In genomic region chr6:75286955-75287354, GRCh38 we compare ENCODE assay signal across 19 cellular contexts. TPM values are rescaled to one million over a fixed set of nuclear protein-coding genes. Genes with fewer than 3 reads are reported as not detected.
DNase-seq lines count a peak whose midpoint lies in the region; ATAC-seq, FAIRE-seq and TF ChIP-seq lines count a peak whose summit lies in the region.
"Had no signal": no experiment of that assay in that cellular context is flagged by ENCODE, and none has a peak within 500 bp of the region (broad histone marks: within the 10 kb centered on the region; RNA-seq: fewer than 3 reads in every experiment).

No MANE protein-coding gene starts in this region.

- H3K4me2 ChIP-seq in IMR-90 (ENCODE audit: low read depth, low read length): no peak overlapping the region
- peak overlapping the region; percentile 52 for H3K4me2 ChIP-seq in GM12878 (ENCODE audit: control insufficient read depth, insufficient read depth)

- no CpG with 5 or more reads among the region's 2 CpGs for WGBS in IMR-90 (ENCODE audit: extremely low coverage in 2 of 2, insufficient read length in 1 of 2), 2 experiments
- 96% methylated on average over 2 of the region's 2 CpGs for WGBS in GM12878 (ENCODE audit: insufficient coverage, insufficient replicate concordance, low lambda C conversion rate, missing lambda C conversion rate)
- WGBS in prostate gland: 98% methylated on average over 2 of the region's 2 CpGs

- H3K14ac ChIP-seq in IMR-90 (replicated peaks; ENCODE audit: low read depth, low read length): no peak overlapping the region

- TF ChIP-seq RAD21 in IMR-90 (IDR thresholded peaks at IDR 0.05; ENCODE audit: low read length) (no peak), GM12878 (IDR thresholded peaks at IDR 0.05; ENCODE audit: insufficient read depth, low read depth, low read length) (no peak)

- H4K8ac ChIP-seq in IMR-90 (ENCODE audit: low read depth in 2 of 2, low read length in 2 of 2): no peak overlapping the region

- RAD21 ChIA-PET in GM12878 (lab: Charles Lee; ENCODE audit: unreplicated experiment): interaction anchor here (0.5 to 1.9 kb wide), 2 partner anchors 10 to 129 kb away, joined by 3 to 5 read pairs (median 4); no protein-coding TSS in a partner anchor

- no peak overlapping the region for H3K4me3 Mint-ChIP-seq in activated T-cell treated with anti-CD3 and anti-CD28 coated beads, Interleukin-2, amount 50 U/mL, for 24 hours
- H3K4me3 Mint-ChIP-seq in osteocyte (ENCODE audit: unreplicated experiment): peak overlapping the region; percentile 28

- peaks cover 0 to 9% of the 10 kb centered on the region in 2 experiments; a peak in 2 of 4 replicates for H3K79me1 ChIP-seq in IMR-90 (ENCODE audit: low read depth in 1 of 2, low read length in 2 of 2)

- in situ Hi-C loops in IMR-90 (cut with MboI; ENCODE audit: low sequenced_read_pairs) (no loop called here), GM12878 (cut with MboI) (loop anchor here (10.0 kb wide), 1 partner anchor 468 kb away; no protein-coding TSS in a partner anchor)

- H2BK120ac ChIP-seq in IMR-90 (ENCODE audit: low read depth, low read length): no peak overlapping the region

- BruUV-seq in IMR-90 (replicated peaks; lab: Mats Ljungman, UMichigan): no TSS peak
- no TSS peak for BruUV-seq in GM12878 (replicated peaks; lab: Mats Ljungman, UMichigan)

- peaks cover 27% of the 10 kb centered on the region for H3K36me3 Mint-ChIP-seq in activated T-cell treated with anti-CD3 and anti-CD28 coated beads, Interleukin-2, amount 50 U/mL, for 24 hours (ENCODE audit: low read depth)
- H3K36me3 Mint-ChIP-seq in osteocyte (ENCODE audit: unreplicated experiment): no peaks in the 10 kb centered on the region

- H2AK5ac ChIP-seq in IMR-90 (ENCODE audit: low read depth, low read length): no peak overlapping the region

- no peak overlapping the region for H2BK15ac ChIP-seq in IMR-90 (ENCODE audit: low read depth, low read length)

- H3K27me3 Mint-ChIP-seq in activated T-cell treated with anti-CD3 and anti-CD28 coated beads, Interleukin-2, amount 50 U/mL, for 24 hours: no peaks in the 10 kb centered on the region
- H3K27me3 Mint-ChIP-seq in osteocyte (ENCODE audit: unreplicated experiment): no peaks in the 10 kb centered on the region

- SMC1A ChIA-PET in GM12878 (lab: Charles Lee; ENCODE audit: uncharacterized antibody, unreplicated experiment): interaction anchor here (1.2 to 12.7 kb wide), 2 partner anchors 8 to 17 kb away, joined by 5 to 196 read pairs; no protein-coding TSS in a partner anchor

- H3K4ac ChIP-seq in IMR-90 (ENCODE audit: low read depth, low read length): no peak overlapping the region

- H2AK9ac ChIP-seq in IMR-90 (replicated peaks; ENCODE audit: low read depth, low read length, poor library complexity): no peak overlapping the region

- TF ChIP-seq CTCF in IMR-90 (conservative IDR thresholded peaks at IDR 0.05; ENCODE audit: low read depth, low read length) (no peak), GM12878 (IDR thresholded peaks at IDR 0.05 in 2 of 3, conservative IDR thresholded peaks at IDR 0.05 in 1 of 3; ENCODE audit: control insufficient read depth in 2 of 3, extremely low read depth in 1 of 3, insufficient read depth in 1 of 3, low read depth in 3 of 3, low read length in 3 of 3) (no peak), osteocyte (IDR thresholded peaks at IDR 0.05) (no peak), prostate gland (IDR thresholded peaks at IDR 0.05) (no peak)

- H3K27ac ChIP-seq in IMR-90 (ENCODE audit: insufficient read depth, low read length) (no peak overlapping the region), GM12878 (ENCODE audit: control insufficient read depth, insufficient read depth) (0 out of 2 replicates have a peak overlapping the region, but pooled peaks have one; percentile 20), prostate gland (no peak overlapping the region)
- H3K27ac ChIP-seq: ovary, upper lobe of left lung had no signal

- H3K36me3 ChIP-seq in IMR-90 (ENCODE audit: control insufficient read depth, insufficient read depth, low read length) (no peaks in the 10 kb centered on the region), GM12878 (ENCODE audit: control insufficient read depth in 2 of 2, insufficient read depth in 2 of 2, low read length in 1 of 2) (0 out of 4 replicates have a peak, but pooled peaks cover 0 to 3% of the 10 kb centered on the region in 2 experiments), prostate gland (no peaks in the 10 kb centered on the region)
- H3K36me3 ChIP-seq: ovary, upper lobe of left lung had no signal

- no peak overlapping the region for H3K4me3 ChIP-seq in IMR-90 (ENCODE audit: insufficient read depth, low read depth, low read length)
- H3K4me3 ChIP-seq in GM12878: peak overlapping the region; percentile 74
- no peak overlapping the region for H3K4me3 ChIP-seq in prostate gland
- H3K4me3 ChIP-seq: ovary, upper lobe of left lung had no signal

- H2BK20ac ChIP-seq in IMR-90 (ENCODE audit: low read depth, low read length): no peak overlapping the region

- no peak for DNase-seq in activated T-cell treated with anti-CD3 and anti-CD28 coated beads, Interleukin-2, amount 50 U/mL, for 24 hours
- DNase-seq in activated T-cell treated with anti-CD3 and anti-CD28 coated beads, Interleukin-2, amount 50 U/mL, for 1 hour: no peak
- DNase-seq in IMR-90 (no peak), GM12878 (ENCODE audit: low read depth, low spot score) (no peak), osteocyte (ENCODE audit: extremely low spot score, unreplicated experiment) (no peak), prostate gland (ENCODE audit: low spot score) (no peak)
- DNase-seq: ACHN; activated effector memory CD4-positive, alpha-beta T cell treated with Interleukin-2 at 50 U/mL for 16 hours; COR-L47; GF-D8; H7; NCI-H82; ovary; small intestine; stimulated activated naive CD4-positive, alpha-beta T cell; T-helper 2 cell; upper lobe of left lung had no signal

- no peak for TF ChIP-seq EP300 in GM12878 (IDR thresholded peaks at IDR 0.05; ENCODE audit: borderline replicate concordance in 1 of 2, control insufficient read depth in 1 of 2, low read depth in 2 of 2, low read length in 2 of 2)

- H3K18ac ChIP-seq in IMR-90 (ENCODE audit: low read depth, low read length): no peak overlapping the region

- POLR2A ChIA-PET in IMR-90 (lab: Charles Lee; ENCODE audit: unreplicated experiment) (no interaction called here), GM12878 (lab: Charles Lee) (no interaction called here)

- peak overlapping the region; percentile 10 for H3K27ac Mint-ChIP-seq in activated T-cell treated with anti-CD3 and anti-CD28 coated beads, Interleukin-2, amount 50 U/mL, for 24 hours
- H3K27ac Mint-ChIP-seq in osteocyte (ENCODE audit: unreplicated experiment): no peak overlapping the region

- peaks cover 62% of the 10 kb centered on the region for H3K79me2 ChIP-seq in GM12878 (ENCODE audit: control insufficient read depth, insufficient read depth, low read length)

- H3K4me1 ChIP-seq in IMR-90 (ENCODE audit: control insufficient read depth, insufficient read depth, low read length): no peaks in the 10 kb centered on the region
- H3K4me1 ChIP-seq in GM12878 (ENCODE audit: control insufficient read depth, insufficient read depth, low read length): no peaks in the 10 kb centered on the region
- H3K4me1 ChIP-seq in prostate gland (replicated peaks): no peaks in the 10 kb centered on the region

- H3K9ac ChIP-seq in IMR-90 (ENCODE audit: low read depth, low read length) (no peak overlapping the region), GM12878 (ENCODE audit: control insufficient read depth, insufficient read depth, low read length) (no peak overlapping the region)

- no peaks in the 10 kb centered on the region for H3K9me3 Mint-ChIP-seq in activated T-cell treated with anti-CD3 and anti-CD28 coated beads, Interleukin-2, amount 50 U/mL, for 24 hours
- H3K9me3 Mint-ChIP-seq in osteocyte (ENCODE audit: unreplicated experiment): no peaks in the 10 kb centered on the region

- intact Hi-C loops in IMR-90 (cut with micrococcal nuclease): loop anchor here (10.0 kb wide), 1 partner anchor 468 kb away; no protein-coding TSS in a partner anchor
- intact Hi-C loops in GM12878 (cut with micrococcal nuclease; ENCODE audit: unreplicated experiment): no loop called here
- intact Hi-C loops in prostate gland (cut with DNase I): no loop called here

- no peak overlapping the region for H4K5ac ChIP-seq in IMR-90 (ENCODE audit: low read depth, low read length)

- H3K27me3 ChIP-seq in IMR-90 (ENCODE audit: control insufficient read depth, insufficient read depth, low read length) (no peaks in the 10 kb centered on the region), GM12878 (replicated peaks in 1 of 2; ENCODE audit: control insufficient read depth in 2 of 2, insufficient read depth in 2 of 2, low read length in 1 of 2) (no peaks in the 10 kb centered on the region), prostate gland (replicated peaks; ENCODE audit: insufficient read depth) (no peaks in the 10 kb centered on the region)
- H3K27me3 ChIP-seq: ovary, upper lobe of left lung had no signal

- H4K20me1 ChIP-seq in IMR-90 (ENCODE audit: insufficient read depth, low read length): peaks cover 16% of the 10 kb centered on the region
- no peaks in the 10 kb centered on the region for H4K20me1 ChIP-seq in GM12878 (ENCODE audit: control insufficient read depth, insufficient read depth)

- no peak overlapping the region for H3K23ac ChIP-seq in IMR-90 (ENCODE audit: low read depth, low read length)

- H2BK5ac ChIP-seq in IMR-90 (ENCODE audit: low read depth, low read length, poor library complexity, severe bottlenecking): no peak overlapping the region

- dilution Hi-C loops in IMR-90 (cut with HindIII; ENCODE audit: low sequenced_read_pairs, unreplicated experiment): no loop called here

- FAIRE-seq in GM12878 (lab: Jason Lieb, UNC): no peak
- FAIRE-seq: small intestine had no signal

- H2AFZ ChIP-seq in IMR-90 (replicated peaks; ENCODE audit: low read length, poor library complexity): no peak overlapping the region
- no peak overlapping the region for H2AFZ ChIP-seq in GM12878 (ENCODE audit: control insufficient read depth, low read depth, low read length)

- peaks cover 37% of the 10 kb centered on the region for H3K4me1 Mint-ChIP-seq in activated T-cell treated with anti-CD3 and anti-CD28 coated beads, Interleukin-2, amount 50 U/mL, for 24 hours (ENCODE audit: low read depth)
- H3K4me1 Mint-ChIP-seq in osteocyte (ENCODE audit: unreplicated experiment): peaks cover 13% of the 10 kb centered on the region

- H4K91ac ChIP-seq in IMR-90 (ENCODE audit: insufficient read depth, low read depth, low read length): no peak overlapping the region

- H3K56ac ChIP-seq in IMR-90 (ENCODE audit: extremely low read depth, insufficient read depth, low read length): no peak overlapping the region

- TF ChIP-seq POLR2A in IMR-90 (IDR thresholded peaks at IDR 0.05; ENCODE audit: low read depth, low read length): no peak
- no peak for TF ChIP-seq POLR2A in GM12878 (IDR thresholded peaks at IDR 0.05; ENCODE audit: low read depth, low read length)
- TF ChIP-seq POLR2A in prostate gland (IDR thresholded peaks at IDR 0.05): no peak

- H3K9me3 ChIP-seq in IMR-90 (ENCODE audit: control insufficient read depth, insufficient read depth, low read length): no peaks in the 10 kb centered on the region
- H3K9me3 ChIP-seq in GM12878 (replicated peaks; ENCODE audit: control insufficient read depth, insufficient read depth, low read length): no peaks in the 10 kb centered on the region
- H3K9me3 ChIP-seq in prostate gland: no peaks in the 10 kb centered on the region
- H3K9me3 ChIP-seq: ovary, upper lobe of left lung had no signal

- CTCF ChIA-PET in IMR-90 (lab: Yijun Ruan, JAX): no interaction called here
- CTCF ChIA-PET in GM12878 (lab: Yijun Ruan, JAX): interaction anchor here (1.2 kb wide), 1 partner anchor 8 kb away, joined by 3 read pairs; no protein-coding TSS in a partner anchor

- H3K9me1 ChIP-seq in IMR-90 (ENCODE audit: insufficient read depth, low read length): no peaks in the 10 kb centered on the region

- ATAC-seq in IMR-90 (ENCODE audit: low read depth) (no peak), GM12878 (no peak), GM18870 (IDR thresholded peaks at IDR 0.05; ENCODE audit: unreplicated experiment) (no peak), GM21717 (IDR thresholded peaks at IDR 0.05; ENCODE audit: unreplicated experiment) (no peak)

RNA-seq across cellular contexts. Expression of gene TMEM30A, which starts 2.4 kb away (rescaled TPM):
- total RNA-seq in IMR-90 (2012; rRNA removed) (111 and 206 TPM in 2 replicates), GM12878 (2014; rRNA removed) (39.0 and 48.1 TPM in 2 replicates), GM12878 (2014; rRNA removed; fragmentation: Illumina TruSeq; extraction: Trizol) (47.6 and 48.1 TPM in 2 replicates), GM12878 (2021) (58.0 and 62.8 TPM in 2 replicates), osteocyte (112 and 127 TPM in 2 replicates), prostate gland (10 to 100 TPM; 60.5 to 82.3 TPM)
- polyA plus RNA-seq in IMR-90 (2012; rRNA removed) (35.0 and 48.5 TPM in 2 replicates), GM12878 (2011; rRNA removed) (43.9 and 69.5 TPM in 2 replicates), GM12878 (2014; fragmentation: Illumina TruSeq; extraction: Trizol) (42.6 and 55.6 TPM in 2 replicates), GM12878 (2014; fragmentation: Nextera tagmentation; extraction: Ambion mirVana) (10 to 100 TPM; 11.9 to 23.1 TPM), GM12878 (2014; rRNA removed) (24.3 and 28.3 TPM in 2 replicates), GM12878 (2016; fragmentation: Nextera tagmentation; extraction: Ambion mirVana) (10 to 100 TPM; 54.4 to 61.6 TPM)
- polyA plus RNA-seq in IMR-90 (2012; cell fraction: cytosol; rRNA removed): 9.4 and 13.2 TPM in 2 replicates
- polyA plus RNA-seq in IMR-90 (2012; cell fraction: nucleus; rRNA removed; ENCODE audit: low replicate concordance): 7.0 and 24.4 TPM in 2 replicates
- total RNA-seq in GM12878 (2013; cell fraction: nucleolus; rRNA removed): 169 and 195 TPM in 2 replicates
- 23.3 TPM for polyA plus RNA-seq in GM12878 (2011; ENCODE audit: low read depth)
- 12.7 and 18.6 TPM in 2 replicates for polyA plus RNA-seq in GM12878 (2011; cell fraction: cytosol; rRNA removed)
- 22.6 and 29.9 TPM in 2 replicates for polyA plus RNA-seq in GM12878 (2011; cell fraction: nucleus; rRNA removed)
- polyA plus RNA-seq in GM12878 (2012): 43.0 and 53.2 TPM in 2 replicates
- polyA minus RNA-seq in GM12878 (2011; rRNA and poly(A)+ RNA removed): 24.1 and 62.2 TPM in 2 replicates
- polyA minus RNA-seq in GM12878 (2011; cell fraction: cytosol; rRNA and poly(A)+ RNA removed): 12.4 and 20.5 TPM in 2 replicates
- polyA minus RNA-seq in GM12878 (2011; cell fraction: nucleus; rRNA and poly(A)+ RNA removed): 16.3 and 21.0 TPM in 2 replicates

RNA-seq across cellular contexts. Expression of gene COX7A2, which starts 43.4 kb away (rescaled TPM):
- total RNA-seq in IMR-90 (2012; rRNA removed): 85.8 and 776 TPM in 2 replicates
- polyA plus RNA-seq in IMR-90 (2012; rRNA removed): 174 and 185 TPM in 2 replicates
- 360 and 1,161 TPM in 2 replicates for polyA plus RNA-seq in IMR-90 (2012; cell fraction: cytosol; rRNA removed)
- 39.2 and 183 TPM in 2 replicates for polyA plus RNA-seq in IMR-90 (2012; cell fraction: nucleus; rRNA removed; ENCODE audit: low replicate concordance)
- total RNA-seq in GM12878 (2013; cell fraction: nucleolus; rRNA removed): 16.2 and 17.4 TPM in 2 replicates
- 199 and 239 TPM in 2 replicates for total RNA-seq in GM12878 (2014; rRNA removed)
- total RNA-seq in GM12878 (2014; rRNA removed; fragmentation: Illumina TruSeq; extraction: Trizol): 417 and 432 TPM in 2 replicates
- total RNA-seq in GM12878 (2021): 384 and 403 TPM in 2 replicates
- 436 TPM for polyA plus RNA-seq in GM12878 (2011; ENCODE audit: low read depth)
- polyA plus RNA-seq in GM12878 (2011; rRNA removed): 552 and 633 TPM in 2 replicates
- polyA plus RNA-seq in GM12878 (2011; cell fraction: cytosol; rRNA removed): 192 and 230 TPM in 2 replicates
- polyA plus RNA-seq in GM12878 (2011; cell fraction: nucleus; rRNA removed): 111 and 240 TPM in 2 replicates
- 254 and 400 TPM in 2 replicates for polyA plus RNA-seq in GM12878 (2012)
- polyA plus RNA-seq in GM12878 (2014; fragmentation: Illumina TruSeq; extraction: Trizol): 520 and 635 TPM in 2 replicates
- 1,000 to 10,000 TPM; 1,615 to 1,834 TPM for polyA plus RNA-seq in GM12878 (2014; fragmentation: Nextera tagmentation; extraction: Ambion mirVana)
- 238 and 276 TPM in 2 replicates for polyA plus RNA-seq in GM12878 (2014; rRNA removed)
- polyA plus RNA-seq in GM12878 (2016; fragmentation: Nextera tagmentation; extraction: Ambion mirVana): 1,000 to 10,000 TPM in 1 of 2 experiments, 100 to 1,000 TPM in 1; 984 to 1,077 TPM
- 38.3 and 42.0 TPM in 2 replicates for polyA minus RNA-seq in GM12878 (2011; rRNA and poly(A)+ RNA removed)
- 19.9 and 26.2 TPM in 2 replicates for polyA minus RNA-seq in GM12878 (2011; cell fraction: cytosol; rRNA and poly(A)+ RNA removed)
- polyA minus RNA-seq in GM12878 (2011; cell fraction: nucleus; rRNA and poly(A)+ RNA removed): 15.3 and 17.0 TPM in 2 replicates
- 253 and 267 TPM in 2 replicates for total RNA-seq in osteocyte
- total RNA-seq in prostate gland: 100 to 1,000 TPM; 136 to 724 TPM
